Comparison of ENCODE assay signal across 10 cellular contexts in the genomic region with DNA sequence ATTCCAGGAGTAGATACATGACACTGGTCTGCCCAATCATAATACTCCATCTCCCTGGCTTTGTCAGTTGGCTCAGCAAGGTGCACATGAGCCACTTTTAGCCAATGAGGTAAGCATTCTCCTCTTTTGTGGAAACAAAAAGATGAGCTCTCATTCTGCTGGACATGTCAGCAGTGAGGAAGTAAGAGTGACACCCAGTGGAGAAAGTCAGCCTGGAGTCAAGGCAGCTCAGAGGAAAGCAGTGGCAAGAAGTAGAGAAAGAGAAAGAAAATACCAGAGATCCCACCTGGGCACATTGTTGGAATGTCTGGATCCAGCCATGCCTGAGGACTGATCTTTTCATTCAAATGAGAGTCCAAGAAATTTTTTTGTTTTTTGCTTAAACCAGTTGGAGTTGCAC.
A peak's percentile ranks its signal among the peaks of the same experiment; 100 is the strongest.
DNase-seq lines count a peak whose midpoint lies in the region; ATAC-seq lines count a peak whose summit lies in the region.
"Had no signal": no experiment of that assay in that cellular context is flagged by ENCODE, and none has a peak within 500 bp of the region (broad histone marks: within the 10 kb centered on the region; RNA-seq: fewer than 3 reads in every experiment).

No MANE protein-coding gene starts in this region.

- no peak overlapping the region for H3K4me3 ChIP-seq in Jurkat, Clone E6-1 (ENCODE audit: low read length)

- no peak for ATAC-seq in HG02840 (IDR thresholded peaks at IDR 0.05; ENCODE audit: low FRiP score, unreplicated experiment)

- DNase-seq in DMS 273 (lab: John Stamatoyannopoulos, UW; ENCODE audit: unreplicated experiment) (peak; percentile 17), DMS 273 treated with DMSO at 0.1 percent for 48 hours (lab: John Stamatoyannopoulos, UW) (no peak), SW480 (ENCODE audit: low spot score) (peak; percentile 42), midbrain (lab: John Stamatoyannopoulos, UW) (peak; percentile 8), NCI-H128 (lab: John Stamatoyannopoulos, UW; ENCODE audit: unreplicated experiment) (no peak), KG1 (lab: John Stamatoyannopoulos, UW) (no peak)
- DNase-seq in Jurkat, Clone E6-1 (ENCODE audit: low read depth, low spot score), result peak; percentile 7
- DNase-seq: activated B cell treated with CpG ODN at 0.5 μM for 24 hours, IMR-90 had no signal

Comparison
In these comparisons a context has a peak if more than half of its experiments do, and no peak if none do; other contexts are left out.
1. DNase-seq: peak in DMS 273 (single experiment), Jurkat, Clone E6-1 (single experiment), SW480 (single experiment) and midbrain (single experiment); none in DMS 273 treated with DMSO at 0.1 percent for 48 hours (single experiment), NCI-H128 (single experiment) and KG1 (single experiment).